In the genomic region with DNA sequence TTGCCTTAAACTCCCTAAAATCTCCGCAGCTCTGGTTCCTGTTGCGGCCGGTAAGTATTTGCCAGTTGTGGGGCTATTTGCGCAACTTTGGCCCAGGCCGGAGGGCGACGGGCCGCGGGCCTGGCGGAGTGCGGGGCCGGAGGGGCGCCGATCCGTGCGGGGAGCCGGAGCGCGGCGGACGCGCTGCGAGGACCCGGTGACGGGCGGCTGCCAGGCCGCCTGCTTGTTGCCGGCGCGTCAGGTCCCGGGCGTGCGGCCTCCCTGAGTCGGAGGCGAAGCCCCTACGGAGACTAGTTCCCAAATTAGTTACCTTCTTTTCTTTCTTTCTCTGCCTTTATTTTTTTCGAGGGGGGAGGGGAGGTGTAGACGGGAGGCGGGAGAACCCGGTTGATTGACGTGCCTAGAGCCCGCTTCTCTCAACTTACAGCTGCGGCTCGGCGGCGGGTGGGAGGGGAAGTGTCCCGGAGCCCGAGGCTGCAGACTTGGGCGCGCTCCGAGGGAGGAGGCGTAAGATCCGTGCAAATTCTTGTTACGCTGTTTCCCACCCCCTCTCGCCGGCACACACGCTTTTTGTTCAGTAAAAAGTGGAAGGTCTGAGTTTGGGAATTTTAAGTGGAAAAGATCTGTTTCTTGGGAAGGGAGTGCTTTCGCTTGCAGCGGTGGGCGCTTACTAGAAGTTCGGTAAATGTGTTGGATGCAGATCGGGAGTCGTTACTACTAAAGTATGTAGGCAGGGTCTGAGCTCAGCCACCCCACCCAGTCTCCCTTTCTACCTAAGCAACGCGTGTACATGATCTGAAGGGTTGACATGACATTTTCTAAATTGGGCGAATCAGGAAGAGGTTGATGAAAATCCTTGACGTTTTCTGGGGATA, we compare ENCODE assay signal across 8 cellular contexts. TPM values are rescaled to one million over a fixed set of nuclear protein-coding genes. Genes with fewer than 3 reads are reported as not detected.
DNase-seq lines count a peak whose midpoint lies in the region; ATAC-seq, FAIRE-seq and TF ChIP-seq lines count a peak whose summit lies in the region.

No MANE protein-coding gene starts in this region.

- no peaks in the 10 kb centered on the region for H3K36me3 ChIP-seq in GM23338 (ENCODE audit: insufficient read depth)
- no peaks in the 10 kb centered on the region for H3K36me3 ChIP-seq in MM.1S (replicated peaks; ENCODE audit: insufficient read depth, low read length)
- H3K36me3 ChIP-seq in SJSA1 = peaks cover 24% of the 10 kb centered on the region
- H3K36me3 ChIP-seq in neuron (ENCODE audit: insufficient read depth, low read length) = no peaks in the 10 kb centered on the region
- no peaks in the 10 kb centered on the region for H3K36me3 ChIP-seq in stomach

- H3K9me3 ChIP-seq in MM.1S (replicated peaks; ENCODE audit: insufficient read depth, low read length) (no peaks in the 10 kb centered on the region), SJSA1 (replicated peaks) (no peaks in the 10 kb centered on the region), neuron (ENCODE audit: low read length) (no peaks in the 10 kb centered on the region), stomach (no peaks in the 10 kb centered on the region)

- H3K4me2 ChIP-seq in GM23338 (peak overlapping the region; percentile 86), MM.1S (ENCODE audit: low read depth, low read length) (peak overlapping the region; percentile 74)

- peak overlapping the region; percentile 90 for H3K4me3 Mint-ChIP-seq in GM23338

- H3K27me3 Mint-ChIP-seq in GM23338 (ENCODE audit: insufficient read depth, low read depth, poor library complexity) = peaks cover 15% of the 10 kb centered on the region

- H3K9me2 ChIP-seq in GM23338 (ENCODE audit: insufficient read depth) = no peaks in the 10 kb centered on the region
- H3K9me2 ChIP-seq in MM.1S (replicated peaks; ENCODE audit: insufficient read depth, low read length) = no peaks in the 10 kb centered on the region

- peaks cover 77% of the 10 kb centered on the region for H3K79me2 ChIP-seq in GM23338 (replicated peaks; ENCODE audit: insufficient read depth)
- H3K79me2 ChIP-seq in MM.1S (ENCODE audit: low read length) = peaks cover 81% of the 10 kb centered on the region

- no peak for TF ChIP-seq EP300 in stomach (IDR thresholded peaks at IDR 0.05)

- peak overlapping the region; percentile 100 for H3K27ac Mint-ChIP-seq in GM23338

- no peaks in the 10 kb centered on the region for H3K9me3 Mint-ChIP-seq in GM23338

- H3K4me1 ChIP-seq in GM23338 (ENCODE audit: insufficient read depth) (peaks cover 51% of the 10 kb centered on the region), MM.1S (ENCODE audit: low read length) (peaks cover 8% of the 10 kb centered on the region), SJSA1 (replicated peaks) (peaks cover 41% of the 10 kb centered on the region), neuron (ENCODE audit: insufficient read depth, low read length) (peaks cover 35% of the 10 kb centered on the region), stomach (peaks cover 47 to 76% (median 62%) of the 10 kb centered on the region in 4 donors)

- H3F3A ChIP-seq in GM23338 (replicated peaks; ENCODE audit: low read depth) = peaks cover 12% of the 10 kb centered on the region; the same call in 1 of the 2 replicates
- H3F3A ChIP-seq in MM.1S (ENCODE audit: insufficient read depth, low read length) = peaks cover 38% of the 10 kb centered on the region

- FAIRE-seq in D721Med (lab: Jason Lieb, UNC) (no peak), frontal cortex (lab: Jason Lieb, UNC) (no peak)

- H3K27ac ChIP-seq in GM23338 (ENCODE audit: low read depth) (peak overlapping the region; percentile 100), MM.1S (ENCODE audit: low read length) (peak overlapping the region; percentile 100), SJSA1 (peak overlapping the region; percentile 96), stomach (peak overlapping the region; percentile 93 to 100 (median 99))

- H4K20me1 ChIP-seq in GM23338 (replicated peaks; ENCODE audit: insufficient read depth) (peaks cover 10% of the 10 kb centered on the region; the same call in 1 of the 2 replicates), MM.1S (ENCODE audit: insufficient read depth, low read length) (no peaks in the 10 kb centered on the region)

- H3K4me3 ChIP-seq in GM23338 (peak overlapping the region; percentile 76), MM.1S (ENCODE audit: low read length) (peak overlapping the region; percentile 78), SJSA1 (peak overlapping the region; percentile 93), neuron (ENCODE audit: low read length) (peak overlapping the region; percentile 66), stomach (peak overlapping the region; percentile 60 to 88 (median 72))

- peak; percentile 33 for ATAC-seq in GM23338

- H3K36me3 Mint-ChIP-seq in GM23338 (ENCODE audit: low read depth) = peaks cover 3% of the 10 kb centered on the region; the same call in 1 of the 3 replicates

- H3K4me1 Mint-ChIP-seq in GM23338 = peaks cover 55% of the 10 kb centered on the region

- H3K9ac ChIP-seq in MM.1S (ENCODE audit: low read length) = peak overlapping the region; percentile 99

- H3K27me3 ChIP-seq in GM23338 (ENCODE audit: insufficient read depth) (no peaks in the 10 kb centered on the region), MM.1S (replicated peaks; ENCODE audit: insufficient read depth, low read length) (no peaks in the 10 kb centered on the region), SJSA1 (replicated peaks) (no peaks in the 10 kb centered on the region), neuron (ENCODE audit: insufficient read depth, low read length) (no peaks in the 10 kb centered on the region), stomach (no peaks in the 10 kb centered on the region)

- intact Hi-C loops in stomach (cut with DNase I; ENCODE audit: low total_unique reads) = no loop called here

- no peak for TF ChIP-seq POLR2A in stomach (IDR thresholded peaks at IDR 0.05)

- 0 to 1% (median 1%) methylated on average over 46 to 67 of the region's 67 CpGs for WGBS in stomach, 5 donors

- DNase-seq in D721Med (ENCODE audit: insufficient read length, low spot score) (peak; percentile 35), GM23338 (ENCODE audit: low spot score) (peak; percentile 95), MM.1S (peak; percentile 81), SJSA1 (ENCODE audit: low read depth in 1 of 2, low spot score in 2 of 2) (peak; percentile 85 to 88), frontal cortex (ENCODE audit: low spot score in 2 of 2) (peak; percentile 68 to 70), stomach (peak; percentile 90)
- peak; percentile 85 for DNase-seq in activated naive CD4-positive, alpha-beta T cell treated with Interleukin-2 at 50 U/mL for 16 hours

- H2AFZ ChIP-seq in GM23338 (no peak overlapping the region; the same call in 1 of the 2 replicates), MM.1S (ENCODE audit: low read length) (no peak overlapping the region), neuron (ENCODE audit: low read depth, low read length) (peak overlapping the region; percentile 65)

- TF ChIP-seq CTCF in D721Med (IDR thresholded peaks at IDR 0.05; ENCODE audit: insufficient read depth, missing control alignments) (no peak), GM23338 (conservative IDR thresholded peaks at IDR 0.05; ENCODE audit: low read depth in 2 of 2) (no peak), MM.1S (IDR thresholded peaks at IDR 0.05; ENCODE audit: low read length) (no peak), stomach (IDR thresholded peaks at IDR 0.05) (no peak)

TF ChIP-seq in GM23338, 12 proteins besides CTCF, POLR2A, EP300 and RAD21:
- TF ChIP-seq EZH2 (IDR thresholded peaks at IDR 0.05; ENCODE audit: low read depth, unreplicated experiment) = no peak
- peak; percentile 2 for TF ChIP-seq POLR2AphosphoS5 (IDR thresholded peaks at IDR 0.05; ENCODE audit: low read depth)
- no peak for TF ChIP-seq EZH2phosphoT487 (IDR thresholded peaks at IDR 0.05; ENCODE audit: unreplicated experiment)
- no peak for TF ChIP-seq CREB1 (CRISPR knock-in tag; IDR thresholded peaks at IDR 0.05; ENCODE audit: low read depth)

RNA-seq across cellular contexts. Expression of gene ZBTB1, which starts 0.6 kb away (rescaled TPM):
- total RNA-seq in GM23338 (2014; rRNA removed; shearing (Covaris generic)) = 32.5 and 33.0 TPM in 2 replicates
- 10.3 and 11.2 TPM in 2 replicates for polyA plus RNA-seq in GM23338 (2016; fragmentation: Nextera tagmentation; extraction: Ambion mirVana)
- 40.3 and 49.9 TPM in 2 replicates for total RNA-seq in SJSA1 (2014; rRNA removed; shearing (Covaris generic))
- 52.2 TPM for total RNA-seq in frontal cortex
- 100 to 1,000 TPM in 1 of 5 donors, 10 to 100 TPM in 4; 32.6 to 137 (median 44.9) TPM for total RNA-seq in stomach
- polyA plus RNA-seq in stomach = 10 to 100 TPM in 2 of 3 donors, 1 to 10 TPM in 1; 9.8 to 14.5 (median 11.5) TPM

RNA-seq across cellular contexts. Expression of gene ZBTB25, which starts 1.5 kb away (rescaled TPM):
- 8.0 and 8.9 TPM in 2 replicates for total RNA-seq in GM23338 (2014; rRNA removed; shearing (Covaris generic))
- polyA plus RNA-seq in GM23338 (2016; fragmentation: Nextera tagmentation; extraction: Ambion mirVana) = 4.1 and 5.8 TPM in 2 replicates
- 1.5 and 2.2 TPM in 2 replicates for total RNA-seq in SJSA1 (2014; rRNA removed; shearing (Covaris generic))
- total RNA-seq in frontal cortex = 15.5 TPM
- total RNA-seq in stomach = 10 to 100 TPM in 1 of 5 donors, 1 to 10 TPM in 4; 2.3 to 10.1 (median 5.4) TPM
- 1 to 10 TPM; 2.4 to 2.9 (median 2.6) TPM for polyA plus RNA-seq in stomach

RNA-seq across cellular contexts. Expression of gene HSPA2, which starts 35.4 kb away (rescaled TPM):
- total RNA-seq in GM23338 (2014; rRNA removed; shearing (Covaris generic)) = 114 and 130 TPM in 2 replicates
- polyA plus RNA-seq in GM23338 (2016; fragmentation: Nextera tagmentation; extraction: Ambion mirVana) = 86.1 and 88.5 TPM in 2 replicates
- total RNA-seq in SJSA1 (2014; rRNA removed; shearing (Covaris generic)) = 6.8 and 15.0 TPM in 2 replicates
- total RNA-seq in frontal cortex = 9.0 TPM
- 10 to 100 TPM in 4 of 5 donors, under 1 TPM in 1; under 0.01 to 29.3 (median 16.9) TPM for total RNA-seq in stomach
- polyA plus RNA-seq in stomach = 10 to 100 TPM in 1 of 3 donors, 1 to 10 TPM in 2; 3.5 to 27.5 (median 5.6) TPM

RNA-seq across cellular contexts. Expression of gene AKAP5, which starts 39.8 kb away (rescaled TPM):
- total RNA-seq in GM23338 (2014; rRNA removed; shearing (Covaris generic)) = 3.2 and 3.4 TPM in 2 replicates
- polyA plus RNA-seq in GM23338 (2016; fragmentation: Nextera tagmentation; extraction: Ambion mirVana) (1.0 and 1.2 TPM in 2 replicates), stomach (under 1 TPM in 2 of 3 donors, not detected in 1; 0.15 to 0.25 TPM)
- 7.3 and 8.3 TPM in 2 replicates for total RNA-seq in SJSA1 (2014; rRNA removed; shearing (Covaris generic))
- total RNA-seq in frontal cortex (37.5 TPM), stomach (1 to 10 TPM in 2 of 5 donors, under 1 TPM in 1, not detected in 2; 0.72 to 3.2 (median 1.3) TPM)

RNA-seq across cellular contexts. Expression of gene PPP1R36, which starts 44.6 kb away (rescaled TPM):
- 0.42 TPM in 1 of 2 replicates, not detected in the other for total RNA-seq in GM23338 (2014; rRNA removed; shearing (Covaris generic))
- 0.45 and 1.4 TPM in 2 replicates for polyA plus RNA-seq in GM23338 (2016; fragmentation: Nextera tagmentation; extraction: Ambion mirVana)
- total RNA-seq in SJSA1 (2014; rRNA removed; shearing (Covaris generic)) = 0.29 TPM in 1 of 2 replicates, not detected in the other
- total RNA-seq in frontal cortex = 0.82 TPM
- total RNA-seq in stomach = 1 to 10 TPM in 2 of 5 donors, not detected in 3; 4.1 to 6.2 TPM
- polyA plus RNA-seq in stomach = 10 to 100 TPM in 1 of 3 donors, 1 to 10 TPM in 2; 3.2 to 13.1 (median 6.8) TPM

Comparison
In these comparisons a context has a peak if more than half of its experiments do, and no peak if none do; other contexts are left out.
1. Peak in every context shown above with its lines: DNase-seq, ATAC-seq, H3K4me3 ChIP-seq and H3K27ac ChIP-seq.
2. DNase-seq: peak in every context shown above with its lines; median percentile 95 in GM23338; 90 in stomach; 86 in SJSA1; 85 in activated naive CD4-positive, alpha-beta T cell treated with Interleukin-2 at 50 U/mL for 16 hours; 81 in MM.1S; 69 in frontal cortex; 35 in D721Med.